ENCODE assay signal across 21 cellular contexts in the genomic region with DNA sequence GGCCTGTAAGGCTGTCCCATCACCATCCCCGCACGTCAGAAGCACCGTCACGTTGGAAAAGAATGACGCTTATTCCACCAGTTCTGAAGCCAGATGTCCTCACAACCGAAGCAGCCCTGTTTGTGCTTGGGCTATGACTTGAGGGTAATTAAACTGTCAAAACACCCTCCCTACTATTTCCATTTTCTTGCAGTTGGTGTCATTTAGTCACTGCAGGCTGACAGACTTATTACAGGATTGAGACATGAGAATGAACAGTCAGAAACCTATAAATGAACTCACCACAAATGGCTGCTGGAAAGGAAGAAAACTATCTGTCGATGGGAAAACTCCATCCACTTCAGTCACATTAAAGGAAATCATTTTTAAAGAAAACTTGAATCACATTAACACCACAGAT.
DNase-seq lines count a peak whose midpoint lies in the region; ATAC-seq and TF ChIP-seq lines count a peak whose summit lies in the region.
"Had no signal": no experiment of that assay in that cellular context is flagged by ENCODE, and none has a peak within 500 bp of the region (broad histone marks: within the 10 kb centered on the region; RNA-seq: fewer than 3 reads in every experiment).

No MANE protein-coding gene starts in this region.

- DNase-seq in AG10803 (ENCODE audit: low read depth) (peak; percentile 52), colonic mucosa (no peak), COLO829 (ENCODE audit: low spot score) (no peak)
- DNase-seq in CD4-positive, CD25-positive, alpha-beta regulatory T cell = no peak
- no peak for DNase-seq in activated effector memory CD4-positive, alpha-beta T cell treated with Interleukin-2 at 50 U/mL for 16 hours
- DNase-seq: Calu3, GF-D8, GOT3, Karpas-422, MG63, NCI-H1048, NCI-H1436, NCI-H2029, NCI-H345, NCI-H524 treated with DMSO at 0.1 percent for 48 hours had no signal

- H3K9me3 Mint-ChIP-seq in CD4-positive, CD25-positive, alpha-beta regulatory T cell = no peaks in the 10 kb centered on the region
- no peaks in the 10 kb centered on the region for H3K9me3 Mint-ChIP-seq in brain
- no peaks in the 10 kb centered on the region for H3K9me3 Mint-ChIP-seq in nephron
- H3K9me3 Mint-ChIP-seq: IgD-negative memory B cell had no signal

- H3K27me3 ChIP-seq in CD4-positive, CD25-positive, alpha-beta regulatory T cell (ENCODE audit: control insufficient read depth, insufficient read depth, low read length) = no peaks in the 10 kb centered on the region
- H3K27me3 ChIP-seq in colonic mucosa = no peaks in the 10 kb centered on the region
- H3K27me3 ChIP-seq: MG63 had no signal

- no peak overlapping the region for H3K4me3 ChIP-seq in AG10803 (ENCODE audit: low read length)
- H3K4me3 ChIP-seq in CD4-positive, CD25-positive, alpha-beta regulatory T cell (ENCODE audit: low read depth, low read length) = no peak overlapping the region
- H3K4me3 ChIP-seq in colonic mucosa = no peak overlapping the region
- H3K4me3 ChIP-seq: MG63 had no signal

- peak overlapping the region in 1 of 4 donors; percentile 27 for H3K4me3 Mint-ChIP-seq in CD4-positive, CD25-positive, alpha-beta regulatory T cell
- no peak overlapping the region for H3K4me3 Mint-ChIP-seq in brain
- no peak overlapping the region for H3K4me3 Mint-ChIP-seq in nephron

- intact Hi-C loops in colonic mucosa (cut with DNase I) = no loop called here

- peaks cover 75% of the 10 kb centered on the region for H3K36me3 ChIP-seq in CD4-positive, CD25-positive, alpha-beta regulatory T cell (ENCODE audit: control insufficient read depth, insufficient read depth, low read length)
- peaks cover 9% of the 10 kb centered on the region for H3K36me3 ChIP-seq in colonic mucosa

- no peaks in the 10 kb centered on the region for H3K27me3 Mint-ChIP-seq in CD4-positive, CD25-positive, alpha-beta regulatory T cell
- H3K27me3 Mint-ChIP-seq in brain (no peaks in the 10 kb centered on the region), nephron (ENCODE audit: low read depth) (no peaks in the 10 kb centered on the region)
- H3K27me3 Mint-ChIP-seq: IgD-negative memory B cell had no signal

- H3K36me3 Mint-ChIP-seq in CD4-positive, CD25-positive, alpha-beta regulatory T cell = peaks cover 63% of the 10 kb centered on the region
- H3K36me3 Mint-ChIP-seq in brain (peaks cover 34% of the 10 kb centered on the region), nephron (ENCODE audit: low read depth) (peaks cover 16% of the 10 kb centered on the region)

- TF ChIP-seq CTCF in AG10803 (conservative IDR thresholded peaks at IDR 0.05; ENCODE audit: low read length) (no peak), brain (conservative IDR thresholded peaks at IDR 0.05) (no peak), nephron (IDR thresholded peaks at IDR 0.05; ENCODE audit: unreplicated experiment in 3 of 3) (no peak), colonic mucosa (IDR thresholded peaks at IDR 0.05) (no peak)

- H3K9ac ChIP-seq in colonic mucosa (ENCODE audit: low read depth in 2 of 2, low read length in 2 of 2) = no peak overlapping the region

- H3K9me3 ChIP-seq in CD4-positive, CD25-positive, alpha-beta regulatory T cell (ENCODE audit: control insufficient read depth in 2 of 2, low read length in 2 of 2) = no peaks in the 10 kb centered on the region
- H3K9me3 ChIP-seq in colonic mucosa = no peaks in the 10 kb centered on the region
- H3K9me3 ChIP-seq: MG63 had no signal

- ATAC-seq in CD4-positive, CD25-positive, alpha-beta regulatory T cell (ENCODE audit: low read depth in 2 of 2) = no peak
- ATAC-seq in HG02870 (IDR thresholded peaks at IDR 0.05; ENCODE audit: unreplicated experiment) = no peak
- ATAC-seq: HCT116 had no signal

- peak overlapping the region; percentile 57 to 93 (median 76) for H3K27ac Mint-ChIP-seq in CD4-positive, CD25-positive, alpha-beta regulatory T cell
- H3K27ac Mint-ChIP-seq in brain = peak overlapping the region in 3 of 5 experiments; percentile 41 to 84 (median 69)
- peak overlapping the region; percentile 73 to 94 (median 94) for H3K27ac Mint-ChIP-seq in nephron

- no peak overlapping the region for H3K27ac ChIP-seq in CD4-positive, CD25-positive, alpha-beta regulatory T cell (ENCODE audit: insufficient read depth, low read length, poor library complexity, severe bottlenecking)
- H3K27ac ChIP-seq in colonic mucosa = no peak overlapping the region
- H3K27ac ChIP-seq: C4-2B had no signal

- H3K4me1 Mint-ChIP-seq in CD4-positive, CD25-positive, alpha-beta regulatory T cell = peaks cover 27 to 86% (median 45%) of the 10 kb centered on the region in 4 donors
- H3K4me1 Mint-ChIP-seq in brain (peaks cover 68% of the 10 kb centered on the region), nephron (peaks cover 56% of the 10 kb centered on the region)

- peaks cover 26% of the 10 kb centered on the region for H3K4me1 ChIP-seq in CD4-positive, CD25-positive, alpha-beta regulatory T cell (ENCODE audit: control insufficient read depth, insufficient read depth, low read length, poor library complexity, severe bottlenecking)
- H3K4me1 ChIP-seq in colonic mucosa = no peaks in the 10 kb centered on the region
